Comparison of ENCODE assay signal across 8 cellular contexts in genomic region chr13:30112602-30113435, GRCh38.
A peak's percentile ranks its signal among the peaks of the same experiment; 100 is the strongest.
DNase-seq lines count a peak whose midpoint lies in the region; ATAC-seq, FAIRE-seq and TF ChIP-seq lines count a peak whose summit lies in the region.

No MANE protein-coding gene starts in this region.

- intact Hi-C loops in activated B cell treated with CpG ODN at 0.5 μM for 24 hours (cut with micrococcal nuclease) (loop anchor here (5.0 to 10.0 kb wide), 2 partner anchors 1049 to 1398 kb away; partner anchors contain the start of genes HSPH1 and SLC46A3), kidney (cut with DNase I) (loop anchor here (5.0 to 10.0 kb wide), 2 partner anchors 338 to 606 kb away; no protein-coding TSS in a partner anchor)

- FAIRE-seq in kidney (lab: Jason Lieb, UNC), result peak; percentile 95

- peak overlapping the region; percentile 73 for H3K4me3 Mint-ChIP-seq in activated B cell treated with CpG ODN at 0.5 μM for 24 hours

- H3K9me3 ChIP-seq in kidney (ENCODE audit: control insufficient read depth in 1 of 2, low read length in 2 of 2), result no peaks in the 10 kb centered on the region

- H3K36me3 ChIP-seq in kidney (ENCODE audit: control insufficient read depth in 1 of 2, insufficient read depth in 2 of 2, low read length in 2 of 2), result no peaks in the 10 kb centered on the region

- peak; percentile 83 for DNase-seq in EL
- DNase-seq in NCI-H2227 (lab: John Stamatoyannopoulos, UW; ENCODE audit: unreplicated experiment), result peak; percentile 76
- DNase-seq in activated B cell treated with CpG ODN at 0.5 μM for 24 hours, result peak; percentile 58
- peak in 56 of 61 donors; percentile 8 to 90 (median 62) for DNase-seq in caudate nucleus (lab: John Stamatoyannopoulos, UW)
- DNase-seq in kidney, result peak; percentile 89
- peak; percentile 64 to 78 for DNase-seq in stimulated activated CD4-positive, alpha-beta T cell treated with anti-CD3 and anti-CD28 coated beads, Interleukin-15, amount 100 ng/mL, for 48 hours (ENCODE audit: low read depth in 2 of 2)

- no peaks in the 10 kb centered on the region for H3K36me3 Mint-ChIP-seq in activated B cell treated with CpG ODN at 0.5 μM for 24 hours (ENCODE audit: low read depth)

- no peak overlapping the region for H3K27ac Mint-ChIP-seq in activated B cell treated with CpG ODN at 0.5 μM for 24 hours

- H3K27me3 Mint-ChIP-seq in activated B cell treated with CpG ODN at 0.5 μM for 24 hours, result peaks cover 8% of the 10 kb centered on the region

- peak overlapping the region; percentile 30 to 51 for H3K4me3 ChIP-seq in kidney (ENCODE audit: low read length in 2 of 2)

- CTCF ChIA-PET in activated B cell treated with CpG ODN at 0.5 μM for 24 hours (lab: Charles Lee), result interaction anchor here (1.0 to 7.7 kb wide), 16 partner anchors 9 to 658 kb away, joined by 3 to 247 read pairs (median 4); no protein-coding TSS in a partner anchor

- peak overlapping the region; percentile 16 to 46 for H3K9ac ChIP-seq in kidney (ENCODE audit: low read length in 2 of 2)

- H3K27ac ChIP-seq in caudate nucleus (ENCODE audit: low read depth, low read length) (no peak overlapping the region), kidney (ENCODE audit: low read depth in 2 of 2, low read length in 2 of 2) (no peak overlapping the region)

- peak; percentile 67 for ATAC-seq in HG02938 (IDR thresholded peaks at IDR 0.05; ENCODE audit: unreplicated experiment)
- peak; percentile 72 for ATAC-seq in activated B cell treated with CpG ODN at 0.5 μM for 24 hours (ENCODE audit: low read depth)
- ATAC-seq in GM18511 (IDR thresholded peaks at IDR 0.05; ENCODE audit: unreplicated experiment), result no peak

- POLR2A ChIA-PET in activated B cell treated with CpG ODN at 0.5 μM for 24 hours (lab: Charles Lee), result interaction anchor here (0.6 to 1.0 kb wide), 3 partner anchors 262 to 342 kb away, joined by 3 to 6 read pairs (median 3); partner anchors contain the start of gene UBL3

- peaks cover 4 to 7% of the 10 kb centered on the region in 2 donors for H3K4me1 ChIP-seq in kidney (ENCODE audit: control insufficient read depth in 1 of 2, insufficient read depth in 1 of 2, low read depth in 1 of 2, low read length in 2 of 2)

- H3K9me3 Mint-ChIP-seq in activated B cell treated with CpG ODN at 0.5 μM for 24 hours, result no peaks in the 10 kb centered on the region

- H3K4me1 Mint-ChIP-seq in activated B cell treated with CpG ODN at 0.5 μM for 24 hours, result peaks cover 21% of the 10 kb centered on the region

- TF ChIP-seq CTCF in activated B cell treated with CpG ODN at 0.5 μM for 24 hours (IDR thresholded peaks at IDR 0.05) (peak; percentile 95), kidney (IDR thresholded peaks at IDR 0.05; ENCODE audit: borderline replicate concordance, extremely low read depth, insufficient read depth) (peak; percentile 99)
